12 cellular contexts compared by ENCODE assay signal in the genomic region with DNA sequence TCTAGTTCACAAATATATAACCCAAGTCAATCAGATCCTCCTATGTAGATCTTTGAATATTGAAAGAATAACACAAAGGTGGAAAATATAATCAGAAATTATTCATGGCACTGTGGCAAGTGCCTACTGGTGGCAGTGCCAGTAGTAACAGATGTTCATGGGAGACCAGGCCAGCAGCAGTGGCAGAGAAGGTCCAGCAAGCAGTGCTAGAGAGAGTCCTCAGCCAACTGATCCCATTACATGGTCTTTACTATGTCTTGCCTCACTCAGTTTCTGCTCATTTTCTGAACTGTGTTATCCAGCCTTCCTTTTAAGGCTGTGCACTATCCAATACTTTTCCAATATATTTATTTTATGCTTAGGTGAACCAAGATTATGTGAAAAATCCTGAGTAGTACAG.
DNase-seq lines count a peak whose midpoint lies in the region; ATAC-seq and TF ChIP-seq lines count a peak whose summit lies in the region.
"Had no signal": no experiment of that assay in that cellular context is flagged by ENCODE, and none has a peak within 500 bp of the region (broad histone marks: within the 10 kb centered on the region; RNA-seq: fewer than 3 reads in every experiment).

No MANE protein-coding gene starts in this region.

- H3K4me1 ChIP-seq in right atrium auricular region = peaks cover 0 to 60% of the 10 kb centered on the region in 2 donors
- peaks cover 31 to 86% (median 58%) of the 10 kb centered on the region in 4 donors for H3K4me1 ChIP-seq in stomach
- H3K4me1 ChIP-seq in HAP-1 = peaks cover 20% of the 10 kb centered on the region

- no peak for TF ChIP-seq POLR2A in stomach (IDR thresholded peaks at IDR 0.05)

- no peaks in the 10 kb centered on the region for H3K36me3 ChIP-seq in right atrium auricular region
- H3K36me3 ChIP-seq in stomach = no peaks in the 10 kb centered on the region
- no peaks in the 10 kb centered on the region; the same call in 1 of the 2 replicates for H3K36me3 ChIP-seq in HAP-1 (replicated peaks)

- H3K4me3 ChIP-seq in right atrium auricular region (no peak overlapping the region), stomach (no peak overlapping the region), HAP-1 (no peak overlapping the region)

- H3K27me3 Mint-ChIP-seq in HFFc6 (ENCODE audit: insufficient read depth) = peaks cover 2% of the 10 kb centered on the region; the same call in 1 of the 2 replicates
- no peaks in the 10 kb centered on the region for H3K27me3 Mint-ChIP-seq in brain
- no peaks in the 10 kb centered on the region for H3K27me3 Mint-ChIP-seq in immature natural killer cell (ENCODE audit: low read depth in 3 of 3)

- peaks cover 58% of the 10 kb centered on the region for H3K4me1 Mint-ChIP-seq in HFFc6 (ENCODE audit: low read depth)
- peaks cover 47% of the 10 kb centered on the region for H3K4me1 Mint-ChIP-seq in brain
- peaks cover 2 to 8% of the 10 kb centered on the region in 2 donors for H3K4me1 Mint-ChIP-seq in immature natural killer cell

- intact Hi-C loops in stomach (cut with DNase I; ENCODE audit: low total_unique reads) = no loop called here

- H3K9me3 ChIP-seq in right atrium auricular region (no peaks in the 10 kb centered on the region), stomach (no peaks in the 10 kb centered on the region), HAP-1 (no peaks in the 10 kb centered on the region)

- H3K27ac Mint-ChIP-seq in HFFc6 (peak overlapping the region; percentile 86), brain (peak overlapping the region in 4 of 5 experiments; percentile 41 to 83 (median 72)), immature natural killer cell (no peak overlapping the region)

- H3K27me3 ChIP-seq in right atrium auricular region (no peaks in the 10 kb centered on the region), stomach (no peaks in the 10 kb centered on the region), HAP-1 (ENCODE audit: low read depth) (no peaks in the 10 kb centered on the region)

- in situ Hi-C loops in HAP-1 (cut with MboI; ENCODE audit: low sequenced_read_pairs) = no loop called here

- no peak for TF ChIP-seq EP300 in stomach (IDR thresholded peaks at IDR 0.05)

- peak overlapping the region; percentile 65 to 88 for H3K27ac ChIP-seq in right atrium auricular region
- peak overlapping the region in 4 of 5 donors; percentile 76 to 86 (median 84) for H3K27ac ChIP-seq in stomach

- no peak for ATAC-seq in HG02981 (IDR thresholded peaks at IDR 0.05; ENCODE audit: unreplicated experiment)

- TF ChIP-seq CTCF in HFFc6 (IDR thresholded peaks at IDR 0.05) (no peak), brain (conservative IDR thresholded peaks at IDR 0.05) (no peak), right atrium auricular region (IDR thresholded peaks at IDR 0.05) (no peak), stomach (IDR thresholded peaks at IDR 0.05) (no peak)

- H3K9me3 Mint-ChIP-seq in HFFc6 (no peaks in the 10 kb centered on the region), brain (no peaks in the 10 kb centered on the region), immature natural killer cell (no peaks in the 10 kb centered on the region)

- H3K4me3 Mint-ChIP-seq in HFFc6 (no peak overlapping the region), brain (no peak overlapping the region), immature natural killer cell (no peak overlapping the region)

- DNase-seq in HFFc6 = no peak
- no peak for DNase-seq in right atrium auricular region (ENCODE audit: low spot score)
- DNase-seq in stomach = no peak
- no peak for DNase-seq in immature natural killer cell
- DNase-seq in stimulated activated CD4-positive, alpha-beta T cell treated with anti-CD3 and anti-CD28 coated beads, Interleukin-12 subunit alpha, Interleukin-12 subunit beta, amount 100 ng/mL, for 4 hours = no peak
- DNase-seq in HAP-1 (ENCODE audit: low spot score in 2 of 2) = no peak
- DNase-seq: activated CD4-positive, alpha-beta T cell treated with anti-CD3 and anti-CD28 coated beads for 4 hours; activated naive CD4-positive, alpha-beta T cell treated with anti-CD3 and anti-CD28 coated beads, Interleukin-2, amount 50 U/mL, for 16 hours; DMS153; NCI-H2171 treated with DMSO at 0.1 percent for 48 hours had no signal

- H3K36me3 Mint-ChIP-seq in HFFc6 (ENCODE audit: low read depth) (no peaks in the 10 kb centered on the region), brain (peaks cover 15% of the 10 kb centered on the region), immature natural killer cell (no peaks in the 10 kb centered on the region)

Comparison
In these comparisons a context has a peak if more than half of its experiments do, and no peak if none do; other contexts are left out.
1. H3K27ac Mint-ChIP-seq: peak in HFFc6 (single experiment) and brain (4 of 5); none in immature natural killer cell (0 of 6).